ENCODE assay signal across 8 cellular contexts in genomic region chrX:112841820-112842157, GRCh38. TPM values are rescaled to one million over a fixed set of nuclear protein-coding genes. Genes with fewer than 3 reads are reported as not detected.
DNase-seq lines count a peak whose midpoint lies in the region; ATAC-seq and TF ChIP-seq lines count a peak whose summit lies in the region.

No MANE protein-coding gene starts in this region.

- H3K9me3 Mint-ChIP-seq in HFFc6 = no peaks in the 10 kb centered on the region
- H3K9me3 Mint-ChIP-seq in activated CD4-positive, alpha-beta memory T cell treated with anti-CD3 and anti-CD28 coated beads for 36 hours = no peaks in the 10 kb centered on the region
- no peaks in the 10 kb centered on the region for H3K9me3 Mint-ChIP-seq in stimulated activated naive B cell treated with anti-CD40 and anti-IgM and Interleukin-4, amounts not matched to agents 10 μg/mL and 1 μg/mL and 100 μg/mL, for 72 hours

- peak overlapping the region; percentile 36; the same call in 1 of the 2 replicates for H3K4me3 ChIP-seq in iPS-18c (ENCODE audit: insufficient read depth, low read depth, low read length)

- POLR2A ChIA-PET in activated CD4-positive, alpha-beta memory T cell treated with anti-CD3 and anti-CD28 coated beads for 36 hours (lab: Charles Lee) = no interaction called here

- TF ChIP-seq CTCF in HFFc6 (IDR thresholded peaks at IDR 0.05) (no peak), omental fat pad (IDR thresholded peaks at IDR 0.05) (no peak)

- H3K36me3 Mint-ChIP-seq in HFFc6 (ENCODE audit: low read depth) = no peaks in the 10 kb centered on the region
- H3K36me3 Mint-ChIP-seq in activated CD4-positive, alpha-beta memory T cell treated with anti-CD3 and anti-CD28 coated beads for 36 hours = no peaks in the 10 kb centered on the region
- no peaks in the 10 kb centered on the region for H3K36me3 Mint-ChIP-seq in stimulated activated naive B cell treated with anti-CD40 and anti-IgM and Interleukin-4, amounts not matched to agents 10 μg/mL and 1 μg/mL and 100 μg/mL, for 72 hours

- no peaks in the 10 kb centered on the region for H3K9me3 ChIP-seq in iPS-18c (ENCODE audit: control insufficient read depth, insufficient read depth, low read length)

- H3K4me1 Mint-ChIP-seq in HFFc6 (ENCODE audit: low read depth) = no peaks in the 10 kb centered on the region
- H3K4me1 Mint-ChIP-seq in activated CD4-positive, alpha-beta memory T cell treated with anti-CD3 and anti-CD28 coated beads for 36 hours (ENCODE audit: low read depth) = peaks cover 13% of the 10 kb centered on the region
- H3K4me1 Mint-ChIP-seq in stimulated activated naive B cell treated with anti-CD40 and anti-IgM and Interleukin-4, amounts not matched to agents 10 μg/mL and 1 μg/mL and 100 μg/mL, for 72 hours = peaks cover 8 to 15% of the 10 kb centered on the region in 2 donors

- DNase-seq in HFFc6 (no peak), RKO (ENCODE audit: low spot score) (no peak), omental fat pad (ENCODE audit: low spot score) (no peak), SIG-M5 treated with dmso at 0.1 percent for 504 hours (lab: John Stamatoyannopoulos, UW; ENCODE audit: unreplicated experiment) (no peak)
- no peak for DNase-seq in activated CD4-positive, alpha-beta memory T cell treated with anti-CD3 and anti-CD28 coated beads for 36 hours
- no peak for DNase-seq in stimulated activated naive B cell treated with anti-CD40 and anti-IgM and Interleukin-4, amounts not matched to agents 10 μg/mL and 1 μg/mL and 100 μg/mL, for 72 hours

- H3K27me3 Mint-ChIP-seq in HFFc6 (ENCODE audit: insufficient read depth) = no peaks in the 10 kb centered on the region; the same call in 1 of the 2 replicates
- H3K27me3 Mint-ChIP-seq in activated CD4-positive, alpha-beta memory T cell treated with anti-CD3 and anti-CD28 coated beads for 36 hours = no peaks in the 10 kb centered on the region
- H3K27me3 Mint-ChIP-seq in stimulated activated naive B cell treated with anti-CD40 and anti-IgM and Interleukin-4, amounts not matched to agents 10 μg/mL and 1 μg/mL and 100 μg/mL, for 72 hours = peaks cover 0 to 16% of the 10 kb centered on the region in 2 donors

- H3K4me3 Mint-ChIP-seq in HFFc6 = 0 out of 2 replicates have a peak overlapping the region, but pooled peaks have one; percentile 17
- peak overlapping the region; percentile 43 for H3K4me3 Mint-ChIP-seq in activated CD4-positive, alpha-beta memory T cell treated with anti-CD3 and anti-CD28 coated beads for 36 hours
- H3K4me3 Mint-ChIP-seq in stimulated activated naive B cell treated with anti-CD40 and anti-IgM and Interleukin-4, amounts not matched to agents 10 μg/mL and 1 μg/mL and 100 μg/mL, for 72 hours = peak overlapping the region; percentile 39 to 87

- CTCF ChIA-PET in activated CD4-positive, alpha-beta memory T cell treated with anti-CD3 and anti-CD28 coated beads for 36 hours (lab: Charles Lee) = interaction anchor here (1.4 kb wide), 1 partner anchor 110 kb away, joined by 5 read pairs; no protein-coding TSS in a partner anchor

- intact Hi-C loops in activated CD4-positive, alpha-beta memory T cell treated with anti-CD3 and anti-CD28 coated beads for 36 hours (cut with micrococcal nuclease) = loop anchor here (2.0 to 5.0 kb wide), 2 partner anchors 163 to 1159 kb away; partner anchors contain the start of genes ALG13 and LHFPL1

- no peak overlapping the region for H3K27ac Mint-ChIP-seq in HFFc6
- peak overlapping the region; percentile 28 for H3K27ac Mint-ChIP-seq in activated CD4-positive, alpha-beta memory T cell treated with anti-CD3 and anti-CD28 coated beads for 36 hours
- no peak overlapping the region for H3K27ac Mint-ChIP-seq in stimulated activated naive B cell treated with anti-CD40 and anti-IgM and Interleukin-4, amounts not matched to agents 10 μg/mL and 1 μg/mL and 100 μg/mL, for 72 hours

- peak in 1 of 2 donors; percentile 0 for ATAC-seq in stimulated activated naive B cell treated with anti-CD40 and anti-IgM and Interleukin-4, amounts not matched to agents 10 μg/mL and 1 μg/mL and 100 μg/mL, for 72 hours (replicated peaks)
- ATAC-seq in HG03097 (IDR thresholded peaks at IDR 0.05; ENCODE audit: low FRiP score, unreplicated experiment) (no peak), omental fat pad (ENCODE audit: low FRiP score) (no peak)

RNA-seq across cellular contexts. Expression of gene AMOT, which starts 1.2 kb away (rescaled TPM):
- total RNA-seq in HFFc6 (2021; fragmentation: NEBNext Ultra II Directional; extraction: Animal tissue kit (Norgen Biotek cat#: 25700)) = under 1 TPM; 0.02 to 0.50 (median 0.09) TPM
- total RNA-seq in activated CD4-positive, alpha-beta memory T cell treated with anti-CD3 and anti-CD28 coated beads for 36 hours = 1 to 10 TPM; 1.1 to 1.4 TPM
- 10 to 100 TPM in 1 of 4 donors, 1 to 10 TPM in 3; 3.2 to 14.8 (median 8.3) TPM for total RNA-seq in omental fat pad
